In the genomic region with DNA sequence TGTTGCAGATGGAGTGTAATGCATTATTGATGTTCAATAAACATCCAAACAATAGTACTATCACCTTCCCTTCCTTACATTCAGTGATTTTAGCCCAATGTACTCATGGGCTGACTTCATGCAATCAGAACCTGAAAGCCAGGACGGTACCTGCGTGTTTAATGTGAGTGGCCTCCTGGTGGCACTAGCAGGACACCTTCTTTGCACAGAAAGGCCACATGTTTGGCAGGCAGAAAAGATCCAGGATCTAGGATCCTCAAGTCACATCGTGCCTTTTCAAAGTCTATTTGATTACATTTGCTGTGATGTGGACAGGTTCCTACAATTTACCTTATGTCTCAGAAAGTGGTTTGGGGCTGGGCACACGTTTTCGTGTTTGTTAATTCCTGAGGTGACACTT, we compare ENCODE assay signal across 9 cellular contexts.
DNase-seq lines count a peak whose midpoint lies in the region; ATAC-seq and TF ChIP-seq lines count a peak whose summit lies in the region.
"Had no signal": no experiment of that assay in that cellular context is flagged by ENCODE, and none has a peak within 500 bp of the region (broad histone marks: within the 10 kb centered on the region; RNA-seq: fewer than 3 reads in every experiment).

No MANE protein-coding gene starts in this region.

- no peak overlapping the region for H3K4me3 ChIP-seq in HFF-Myc (replicated peaks; ENCODE audit: low read depth, low read length)

- no peak for ATAC-seq in left colon
- ATAC-seq in HG03175 (IDR thresholded peaks at IDR 0.05; ENCODE audit: unreplicated experiment), result no peak
- no peak for ATAC-seq in HG02798 (IDR thresholded peaks at IDR 0.05; ENCODE audit: poor library complexity, unreplicated experiment)

- POLR2A ChIA-PET in RWPE1 (lab: Yijun Ruan, JAX; ENCODE audit: low non-redundant PET), result no interaction called here

- peak; percentile 3 for TF ChIP-seq CTCF in HFF-Myc (IDR thresholded peaks at IDR 0.05; ENCODE audit: low read depth, low read length, missing control alignments)
- TF ChIP-seq CTCF in RWPE1 (conservative IDR thresholded peaks at IDR 0.05; ENCODE audit: low read depth), result peak; percentile 13; the same call in 1 of the 2 replicates
- no peak for TF ChIP-seq CTCF in GM10266 (IDR thresholded peaks at IDR 0.05; ENCODE audit: control insufficient read depth, insufficient read depth, low read depth, missing control alignments)

- CTCF ChIA-PET in RWPE1 (lab: Yijun Ruan, JAX), result interaction anchor here (0.7 kb wide), 1 partner anchor 420 kb away, joined by 3 read pairs; no protein-coding TSS in a partner anchor

- intact Hi-C loops in left colon (cut with DNase I, micrococcal nuclease), result loop anchor here in 1 of 2 donors (10.0 kb wide), 1 partner anchor 415 kb away; no protein-coding TSS in a partner anchor

- H3K27ac ChIP-seq in RWPE1, result no peak overlapping the region

- peak; percentile 39 for DNase-seq in ELR (ENCODE audit: low read depth)
- no peak for DNase-seq in HFF-Myc (ENCODE audit: extremely low read depth, low read depth)
- DNase-seq in RWPE1 (ENCODE audit: low spot score), result no peak
- peak; percentile 10 for DNase-seq in iris pigment epithelial cell (ENCODE audit: low read depth)
- no peak for DNase-seq in GM10266 (ENCODE audit: extremely low spot score)
- no peak for DNase-seq in left colon
- DNase-seq: glutamatergic neuron had no signal

Comparison
In these comparisons a context has a peak if more than half of its experiments do, and no peak if none do; other contexts are left out.
1. DNase-seq: peak in ELR (single experiment) and iris pigment epithelial cell (single experiment); none in HFF-Myc (single experiment), RWPE1 (single experiment), GM10266 (single experiment) and left colon (0 of 2).